In the genomic region with DNA sequence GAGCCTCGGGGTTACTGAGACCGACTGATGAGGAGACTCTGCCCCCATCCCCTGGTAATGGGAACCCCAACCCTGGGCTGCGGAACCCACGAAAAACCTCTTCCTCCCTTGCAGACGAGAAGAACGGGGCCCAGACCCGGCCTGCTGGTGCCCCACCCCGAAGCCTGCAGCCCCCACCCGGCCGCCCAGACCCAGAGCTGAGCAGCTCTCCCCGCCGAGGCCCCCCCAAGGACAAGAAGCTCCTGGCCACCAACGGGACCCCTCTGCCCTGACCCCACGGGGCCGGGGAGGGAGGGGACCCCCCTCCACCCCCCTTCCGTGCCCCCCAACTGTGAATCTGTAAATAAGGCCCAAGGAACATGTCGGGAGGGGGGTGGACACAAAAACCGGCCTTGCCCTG, we compare ENCODE assay signal across 32 cellular contexts. TPM values are rescaled to one million over a fixed set of nuclear protein-coding genes. Genes with fewer than 3 reads are reported as not detected.
A peak's percentile ranks its signal among the peaks of the same experiment; 100 is the strongest.
DNase-seq lines count a peak whose midpoint lies in the region; ATAC-seq, FAIRE-seq and TF ChIP-seq lines count a peak whose summit lies in the region.
"Had no signal": no experiment of that assay in that cellular context is flagged by ENCODE, and none has a peak within 500 bp of the region (broad histone marks: within the 10 kb centered on the region; RNA-seq: fewer than 3 reads in every experiment).

No MANE protein-coding gene starts in this region.

- H2BK120ac ChIP-seq in H1 (replicated peaks; ENCODE audit: low read depth, low read length) (no peak overlapping the region), neuronal stem cell (ENCODE audit: low read depth, low read length) (no peak overlapping the region)

- WGBS in SK-N-SH (ENCODE audit: low lambda C conversion rate) = 97% methylated on average over 4 of the region's 18 CpGs
- 93% methylated on average over 9 of the region's 18 CpGs; no CpG with 5 or more reads in 1 of the 2 experiments for WGBS in H1 (ENCODE audit: extremely low coverage in 1 of 2, insufficient coverage in 1 of 2, insufficient read length in 1 of 2, insufficient replicate concordance in 2 of 2, low coverage in 1 of 2, low lambda C conversion rate in 2 of 2, missing lambda C conversion rate in 1 of 2), 2 experiments
- WGBS in neuronal stem cell (ENCODE audit: extremely low coverage in 2 of 2, insufficient read length in 2 of 2, insufficient replicate concordance in 1 of 2), 2 donors = no CpG with 5 or more reads among the region's 18 CpGs
- WGBS in GM23248 (ENCODE audit: low coverage in 1 of 2, low lambda C conversion rate in 2 of 2, missing lambda C conversion rate in 2 of 2), 2 experiments = 79 to 94% methylated on average over 8 to 18 of the region's 18 CpGs

- TF ChIP-seq EP300 in SK-N-SH (IDR thresholded peaks at IDR 0.05; ENCODE audit: borderline replicate concordance in 1 of 2, low read depth in 1 of 2, low read length in 1 of 2) = no peak
- TF ChIP-seq EP300 in H1 (IDR thresholded peaks at IDR 0.05; ENCODE audit: borderline replicate concordance in 1 of 2, low read depth in 2 of 2, low read length in 2 of 2) = no peak

- ATAC-seq in SK-N-SH treated with all-trans-retinoic acid at 6 μM for 48 hours = no peak
- ATAC-seq: GM12878 had no signal

- H4K91ac ChIP-seq in H1 (replicated peaks; ENCODE audit: insufficient read length, low read length) (no peak overlapping the region), neuronal stem cell (ENCODE audit: low read depth, low read length, poor library complexity) (no peak overlapping the region)

- H2BK20ac ChIP-seq in H1 (ENCODE audit: low read length) = no peak overlapping the region

- POLR2A ChIA-PET in SK-N-SH (lab: Yijun Ruan, JAX) = no interaction called here
- POLR2A ChIA-PET in H1 (lab: Charles Lee; ENCODE audit: partially characterized antibody) = interaction anchor here (0.9 to 4.4 kb wide), 9 partner anchors 10 to 87 kb away, joined by 3 to 32 read pairs (median 5); partner anchors contain the start of genes RPL28 and TMEM238

- H3K79me2 ChIP-seq in SK-N-SH (ENCODE audit: insufficient read depth) = no peaks in the 10 kb centered on the region
- no peaks in the 10 kb centered on the region for H3K79me2 ChIP-seq in H1 (ENCODE audit: control insufficient read depth in 1 of 2, insufficient read depth in 2 of 2, low read length in 2 of 2)
- no peaks in the 10 kb centered on the region for H3K79me2 ChIP-seq in GM23248 (ENCODE audit: insufficient read depth)

- H3K9me2 ChIP-seq in SK-N-SH (no peaks in the 10 kb centered on the region), GM23248 (ENCODE audit: insufficient read depth) (no peaks in the 10 kb centered on the region)

- TF ChIP-seq CTCF in SK-N-SH (IDR thresholded peaks at IDR 0.05) (no peak), H1 (IDR thresholded peaks at IDR 0.05; ENCODE audit: control extremely low read depth in 1 of 3, insufficient read depth in 1 of 3, low read depth in 1 of 3, low read length in 3 of 3) (no peak)

- no peak overlapping the region for H4K5ac ChIP-seq in H1 (ENCODE audit: insufficient read length, low read depth, low read length)

- peaks cover 10 to 21% of the 10 kb centered on the region in 2 experiments for H3K36me3 ChIP-seq in SK-N-SH (replicated peaks in 1 of 2; ENCODE audit: control insufficient read depth in 1 of 2, insufficient read depth in 2 of 2, low read length in 1 of 2)
- H3K36me3 ChIP-seq in H1 (ENCODE audit: control insufficient read depth in 2 of 4, insufficient read depth in 4 of 4, low read length in 3 of 4) = peaks cover 9 to 22% (median 18%) of the 10 kb centered on the region in 4 experiments
- H3K36me3 ChIP-seq in neuronal stem cell (replicated peaks in 1 of 2; ENCODE audit: control insufficient read depth in 2 of 2, insufficient read depth in 2 of 2, low read length in 2 of 2) = peaks cover 22 to 45% of the 10 kb centered on the region in 2 donors
- H3K36me3 ChIP-seq in GM23248 (ENCODE audit: low read depth) = no peaks in the 10 kb centered on the region

- H3K4me2 ChIP-seq in SK-N-SH (no peak overlapping the region), H1 (ENCODE audit: insufficient read depth in 1 of 2, low read depth in 2 of 2, low read length in 2 of 2) (no peak overlapping the region), neuronal stem cell (ENCODE audit: insufficient read depth, low read length, poor library complexity, severe bottlenecking) (no peak overlapping the region), GM23248 (ENCODE audit: unreplicated experiment) (no peak overlapping the region)
- H3K4me2 ChIP-seq: BLaER1 had no signal

- H3K23ac ChIP-seq in H1 (ENCODE audit: insufficient read length) (no peak overlapping the region), neuronal stem cell (ENCODE audit: low read depth, low read length, poor library complexity) (no peak overlapping the region)

- no peak overlapping the region for H2AK5ac ChIP-seq in H1 (ENCODE audit: low read depth, low read length)
- H2AK5ac ChIP-seq in neuronal stem cell (ENCODE audit: low read depth, low read length) = no peak overlapping the region

- H2BK12ac ChIP-seq in H1 (ENCODE audit: low read depth, low read length) (no peak overlapping the region), neuronal stem cell (ENCODE audit: low read length) (no peak overlapping the region)

- no peaks in the 10 kb centered on the region for H3K23me2 ChIP-seq in H1 (ENCODE audit: low read depth, low read length)

- H3K36me3 Mint-ChIP-seq in activated naive CD4-positive, alpha-beta T cell treated with anti-CD3 and anti-CD28 coated beads, Interleukin-2, amount 10 ng/mL, durations not matched to agents 7 days and 5 days = no peaks in the 10 kb centered on the region
- H3K36me3 Mint-ChIP-seq in activated T-cell treated with anti-CD3 and anti-CD28 coated beads, Interleukin-2, amount 50 U/mL, for 24 hours (ENCODE audit: low read depth) = peaks cover 9% of the 10 kb centered on the region
- H3K36me3 Mint-ChIP-seq: CD4-positive, alpha-beta memory T cell; CD4-positive, CD25-positive, alpha-beta regulatory T cell; CD8-positive, alpha-beta memory T cell had no signal

- H3K56ac ChIP-seq in H1 (replicated peaks; ENCODE audit: insufficient read length, low read depth, low read length) = no peak overlapping the region

- H2BK5ac ChIP-seq in H1 (ENCODE audit: low read depth, low read length) (no peak overlapping the region), neuronal stem cell (ENCODE audit: low read length) (peak overlapping the region; percentile 82)

- CTCF ChIA-PET in SK-N-SH (lab: Yijun Ruan, JAX) (interaction anchor here (0.9 to 7.7 kb wide), 3 partner anchors 9 to 21 kb away, joined by 3 to 46 read pairs (median 5); no protein-coding TSS in a partner anchor), H1 (lab: Charles Lee; ENCODE audit: partially characterized antibody) (interaction anchor here (0.6 to 5.1 kb wide), 7 partner anchors 10 to 52 kb away, joined by 3 to 33 read pairs (median 4); no protein-coding TSS in a partner anchor)
- CTCF ChIA-PET in activated naive CD4-positive, alpha-beta T cell treated with anti-CD3 and anti-CD28 coated beads, Interleukin-2, amount 10 ng/mL, durations not matched to agents 7 days and 5 days (lab: Charles Lee) = no interaction called here

- H3F3A ChIP-seq in SK-N-SH (replicated peaks; ENCODE audit: insufficient read depth) (no peaks in the 10 kb centered on the region), GM23248 (ENCODE audit: insufficient read depth) (no peaks in the 10 kb centered on the region)

- no peak overlapping the region for H3K27ac ChIP-seq in SK-N-SH (ENCODE audit: low read depth in 2 of 2, low read length in 1 of 2)
- H3K27ac ChIP-seq in H1 (ENCODE audit: low read depth, low read length) = no peak overlapping the region
- H3K27ac ChIP-seq in neuronal stem cell (replicated peaks; ENCODE audit: low read length) = no peak overlapping the region
- no peak overlapping the region for H3K27ac ChIP-seq in GM23248
- H3K27ac ChIP-seq: 22Rv1, BLaER1 had no signal

- no peaks in the 10 kb centered on the region for H3K9me3 ChIP-seq in SK-N-SH
- no peaks in the 10 kb centered on the region for H3K9me3 ChIP-seq in H1 (ENCODE audit: insufficient read depth in 2 of 2, low read depth in 1 of 2, low read length in 1 of 2)
- H3K9me3 ChIP-seq in neuronal stem cell (replicated peaks in 1 of 2; ENCODE audit: control insufficient read depth in 2 of 2, insufficient read depth in 1 of 2, low read depth in 1 of 2, low read length in 2 of 2) = peaks cover 2 to 5% of the 10 kb centered on the region in 2 donors
- no peaks in the 10 kb centered on the region for H3K9me3 ChIP-seq in GM23248 (ENCODE audit: low read depth)
- H3K9me3 ChIP-seq: BE2C, BLaER1 had no signal

- H2AFZ ChIP-seq in SK-N-SH (ENCODE audit: low read depth) = no peak overlapping the region
- H2AFZ ChIP-seq in H1 (ENCODE audit: low read length) = no peak overlapping the region
- no peak overlapping the region for H2AFZ ChIP-seq in neuronal stem cell (ENCODE audit: low read length)
- H2AFZ ChIP-seq in GM23248 = no peak overlapping the region

- no peak overlapping the region for H3K4ac ChIP-seq in H1 (replicated peaks; ENCODE audit: insufficient read length, low read depth, low read length)
- H3K4ac ChIP-seq in neuronal stem cell (ENCODE audit: low read length) = no peak overlapping the region

- H3K14ac ChIP-seq in H1 (ENCODE audit: insufficient read length) (no peak overlapping the region), neuronal stem cell (ENCODE audit: low read length) (no peak overlapping the region)

- H3K4me3 Mint-ChIP-seq in activated naive CD4-positive, alpha-beta T cell treated with anti-CD3 and anti-CD28 coated beads, Interleukin-2, amount 10 ng/mL, durations not matched to agents 7 days and 5 days = no peak overlapping the region
- no peak overlapping the region for H3K4me3 Mint-ChIP-seq in activated T-cell treated with anti-CD3 and anti-CD28 coated beads, Interleukin-2, amount 50 U/mL, for 24 hours
- H3K4me3 Mint-ChIP-seq: CD14-positive monocyte; CD4-positive, alpha-beta memory T cell; CD4-positive, CD25-positive, alpha-beta regulatory T cell; CD8-positive, alpha-beta memory T cell had no signal

- peaks cover 3% of the 10 kb centered on the region for H3K27me3 Mint-ChIP-seq in activated naive CD4-positive, alpha-beta T cell treated with anti-CD3 and anti-CD28 coated beads, Interleukin-2, amount 10 ng/mL, durations not matched to agents 7 days and 5 days
- no peaks in the 10 kb centered on the region for H3K27me3 Mint-ChIP-seq in activated T-cell treated with anti-CD3 and anti-CD28 coated beads, Interleukin-2, amount 50 U/mL, for 24 hours
- H3K27me3 Mint-ChIP-seq: CD8-positive, alpha-beta memory T cell had no signal

- TF ChIP-seq RAD21 in SK-N-SH (IDR thresholded peaks at IDR 0.05; ENCODE audit: low read length) = no peak
- TF ChIP-seq RAD21 in H1 (IDR thresholded peaks at IDR 0.05 in 1 of 2, conservative IDR thresholded peaks at IDR 0.05 in 1 of 2; ENCODE audit: low read depth in 2 of 2, low read length in 2 of 2) = no peak

- no peaks in the 10 kb centered on the region for H3K4me1 Mint-ChIP-seq in activated naive CD4-positive, alpha-beta T cell treated with anti-CD3 and anti-CD28 coated beads, Interleukin-2, amount 10 ng/mL, durations not matched to agents 7 days and 5 days
- no peaks in the 10 kb centered on the region for H3K4me1 Mint-ChIP-seq in activated T-cell treated with anti-CD3 and anti-CD28 coated beads, Interleukin-2, amount 50 U/mL, for 24 hours (ENCODE audit: low read depth)
- H3K4me1 Mint-ChIP-seq: CD4-positive, alpha-beta memory T cell; CD4-positive, CD25-positive, alpha-beta regulatory T cell; CD8-positive, alpha-beta memory T cell had no signal

- H2BK15ac ChIP-seq in H1 (ENCODE audit: low read length) (no peak overlapping the region), neuronal stem cell (ENCODE audit: low read length) (no peak overlapping the region)

- no peaks in the 10 kb centered on the region for H3K4me1 ChIP-seq in SK-N-SH (ENCODE audit: control insufficient read depth in 1 of 2, insufficient read depth in 2 of 2, low read depth in 1 of 2, low read length in 1 of 2)
- no peaks in the 10 kb centered on the region for H3K4me1 ChIP-seq in H1 (replicated peaks in 1 of 4; ENCODE audit: control insufficient read depth in 3 of 4, insufficient read depth in 4 of 4, low read length in 3 of 4)
- H3K4me1 ChIP-seq in neuronal stem cell (ENCODE audit: control insufficient read depth in 2 of 2, insufficient read depth in 1 of 2, low read depth in 1 of 2, low read length in 2 of 2) = peaks cover 3 to 4% of the 10 kb centered on the region in 2 donors
- H3K4me1 ChIP-seq in GM23248 (ENCODE audit: insufficient read depth) = no peaks in the 10 kb centered on the region
- H3K4me1 ChIP-seq: BE2C had no signal

- no peak for TF ChIP-seq POLR2A in H1 (IDR thresholded peaks at IDR 0.05; ENCODE audit: control extremely low read depth in 1 of 2, low read depth in 2 of 2, low read length in 2 of 2)

- H4K20me1 ChIP-seq in SK-N-SH (ENCODE audit: insufficient read depth) (no peaks in the 10 kb centered on the region), H1 (replicated peaks in 1 of 2; ENCODE audit: control insufficient read depth in 1 of 2, insufficient read depth in 2 of 2, low read length in 2 of 2) (no peaks in the 10 kb centered on the region), GM23248 (ENCODE audit: insufficient read depth) (no peaks in the 10 kb centered on the region)
- H4K20me1 ChIP-seq: BLaER1 had no signal

- H3K27ac Mint-ChIP-seq in activated naive CD4-positive, alpha-beta T cell treated with anti-CD3 and anti-CD28 coated beads, Interleukin-2, amount 10 ng/mL, durations not matched to agents 7 days and 5 days = no peak overlapping the region
- no peak overlapping the region for H3K27ac Mint-ChIP-seq in activated T-cell treated with anti-CD3 and anti-CD28 coated beads, Interleukin-2, amount 50 U/mL, for 24 hours
- H3K27ac Mint-ChIP-seq: CD4-positive, alpha-beta memory T cell; CD4-positive, CD25-positive, alpha-beta regulatory T cell; CD8-positive, alpha-beta memory T cell had no signal

- H3K4me3 ChIP-seq in SK-N-SH (ENCODE audit: low read depth in 2 of 2, low read length in 1 of 2) (no peak overlapping the region), H1 (ENCODE audit: extremely low read depth in 1 of 4, insufficient read depth in 2 of 4, low read depth in 3 of 4, low read length in 4 of 4) (no peak overlapping the region), neuronal stem cell (ENCODE audit: low read length in 2 of 2) (no peak overlapping the region), GM23248 (no peak overlapping the region)
- H3K4me3 ChIP-seq: BLaER1, GM12878 had no signal

- H3K18ac ChIP-seq in H1 (ENCODE audit: extremely low read depth, low read length) (no peak overlapping the region), neuronal stem cell (ENCODE audit: low read length) (no peak overlapping the region)

- H3K27me3 ChIP-seq in SK-N-SH (ENCODE audit: insufficient read depth) (no peaks in the 10 kb centered on the region), H1 (replicated peaks in 1 of 4; ENCODE audit: control insufficient read depth in 3 of 4, extremely low read depth in 1 of 4, insufficient read depth in 3 of 4, low read length in 3 of 4) (no peaks in the 10 kb centered on the region), neuronal stem cell (ENCODE audit: control insufficient read depth in 3 of 3, insufficient read depth in 3 of 3, low read depth in 1 of 3, low read length in 3 of 3) (no peaks in the 10 kb centered on the region), GM23248 (replicated peaks; ENCODE audit: insufficient read depth) (no peaks in the 10 kb centered on the region)
- H3K27me3 ChIP-seq: BE2C, BLaER1 had no signal

- in situ Hi-C loops in GM23248 (cut with MboI) = no loop called here

- peak; percentile 28 for DNase-seq in SK-N-SH
- DNase-seq in H1 (ENCODE audit: low read depth in 1 of 2, low spot score in 2 of 2) = no peak
- no peak for DNase-seq in neuronal stem cell (ENCODE audit: low spot score)
- no peak for DNase-seq in activated naive CD4-positive, alpha-beta T cell treated with anti-CD3 and anti-CD28 coated beads, Interleukin-2, amount 10 ng/mL, durations not matched to agents 7 days and 5 days
- DNase-seq in activated T-cell treated with anti-CD3 and anti-CD28 coated beads, Interleukin-2, amount 50 U/mL, for 24 hours = no peak
- no peak for DNase-seq in GM23248
- DNase-seq: ACHN; BE2C; C1 segment of cervical spinal cord; CD4-positive, alpha-beta memory T cell; CD4-positive, CD25-positive, alpha-beta regulatory T cell; CD8-positive, alpha-beta memory T cell; COR-L47; DMS 273 treated with DMSO at 0.1 percent for 48 hours; DMS153; DMS53; DMS79; DND-41; EL; GDM1 had no signal

- H3K9ac ChIP-seq in SK-N-SH (no peak overlapping the region), H1 (replicated peaks in 1 of 4; ENCODE audit: extremely low read depth in 1 of 4, low read depth in 3 of 4, low read length in 3 of 4) (no peak overlapping the region), neuronal stem cell (ENCODE audit: low read depth, low read length, poor library complexity) (no peak overlapping the region), GM23248 (no peak overlapping the region)
- H3K9ac ChIP-seq: BLaER1 had no signal

- H3K9me3 Mint-ChIP-seq in activated naive CD4-positive, alpha-beta T cell treated with anti-CD3 and anti-CD28 coated beads, Interleukin-2, amount 10 ng/mL, durations not matched to agents 7 days and 5 days = no peaks in the 10 kb centered on the region
- no peaks in the 10 kb centered on the region for H3K9me3 Mint-ChIP-seq in activated T-cell treated with anti-CD3 and anti-CD28 coated beads, Interleukin-2, amount 50 U/mL, for 24 hours
- H3K9me3 Mint-ChIP-seq: CD4-positive, alpha-beta memory T cell; CD4-positive, CD25-positive, alpha-beta regulatory T cell; CD8-positive, alpha-beta memory T cell had no signal

- H4K8ac ChIP-seq in H1 (ENCODE audit: extremely low read depth, insufficient read depth, low read length) = no peak overlapping the region
- H4K8ac ChIP-seq in neuronal stem cell (ENCODE audit: low read depth, low read length) = no peak overlapping the region

- FAIRE-seq in H1 (lab: Jason Lieb, UNC) = no peak
- FAIRE-seq: A204.1, GM12878, GM12892, GM18507 had no signal

- H3K79me1 ChIP-seq in H1 (ENCODE audit: low read depth, low read length) (no peaks in the 10 kb centered on the region), neuronal stem cell (ENCODE audit: low read depth, low read length) (no peaks in the 10 kb centered on the region)

RNA-seq across cellular contexts. Expression of gene TMEM150B, which starts 13.3 kb away (rescaled TPM):
- polyA plus RNA-seq in SK-N-SH (2012; rRNA removed) = not detected in 2 replicates
- polyA plus RNA-seq in SK-N-SH (2012; cell fraction: cytosol; rRNA removed) = not detected in 2 replicates
- polyA plus RNA-seq in SK-N-SH (2012; cell fraction: nucleus; rRNA removed) = not detected in 2 replicates
- total RNA-seq in H1 (2021; fragmentation: NEBNext Ultra II Directional; extraction: Animal tissue kit (Norgen Biotek cat#: 25700)) = 0.88 and 0.91 TPM in 2 replicates
- 0.41 and 0.46 TPM in 2 replicates for polyA plus RNA-seq in H1 (2011; rRNA removed)
- polyA plus RNA-seq in H1 (2011; cell fraction: cytosol; rRNA removed) = 0.39 TPM
- polyA plus RNA-seq in H1 (2011; cell fraction: nucleus; rRNA removed) = 0.27 TPM
- polyA plus RNA-seq in H1 (2012, experiment 1 of 2) = 0.20 to 0.63 TPM (median 0.27 TPM) in 3 of 4 replicates, not detected in the other
- 0.31 TPM for polyA plus RNA-seq in H1 (2012, experiment 2 of 2)
- polyA plus RNA-seq in H1 (2013, experiment 1 of 2) = 0.34 TPM
- polyA plus RNA-seq in H1 (2013, experiment 2 of 2) = 0.22 TPM
- 0.35 TPM in 1 of 2 replicates, not detected in the other for polyA minus RNA-seq in H1 (2011; rRNA and poly(A)+ RNA removed)
- polyA minus RNA-seq in H1 (2011; cell fraction: cytosol; rRNA and poly(A)+ RNA removed) = not detected
- not detected for polyA minus RNA-seq in H1 (2011; cell fraction: nucleus; rRNA and poly(A)+ RNA removed)
- not detected for polyA plus RNA-seq in neuronal stem cell (2013, experiment 1 of 2)
- 0.04 TPM for polyA plus RNA-seq in neuronal stem cell (2013, experiment 2 of 2)
- not detected in 2 replicates for total RNA-seq in GM23248 (2014; rRNA removed; shearing (Covaris generic))
- not detected in 2 replicates for polyA plus RNA-seq in GM23248 (2016; fragmentation: Nextera tagmentation; extraction: Ambion mirVana)
- total RNA-seq: A673, Daoy, G401 had no signal
- polyA plus RNA-seq: AG04450; CD4-positive, alpha-beta memory T cell; CD4-positive, CD25-positive, alpha-beta regulatory T cell; CD8-positive, alpha-beta memory T cell had no signal

RNA-seq across cellular contexts. Expression of gene KMT5C, which starts 27.9 kb away (rescaled TPM):
- polyA plus RNA-seq in SK-N-SH (2012; rRNA removed) (14.0 and 14.4 TPM in 2 replicates), H1 (2011; rRNA removed) (24.9 and 59.4 TPM in 2 replicates), GM23248 (2016; fragmentation: Nextera tagmentation; extraction: Ambion mirVana) (1.9 and 2.7 TPM in 2 replicates)
- 3.7 and 5.8 TPM in 2 replicates for polyA plus RNA-seq in SK-N-SH (2012; cell fraction: cytosol; rRNA removed)
- polyA plus RNA-seq in SK-N-SH (2012; cell fraction: nucleus; rRNA removed) = 79.1 and 122 TPM in 2 replicates
- total RNA-seq in H1 (2021; fragmentation: NEBNext Ultra II Directional; extraction: Animal tissue kit (Norgen Biotek cat#: 25700)) = 31.5 and 33.4 TPM in 2 replicates
- 51.5 TPM for polyA plus RNA-seq in H1 (2011; cell fraction: cytosol; rRNA removed)
- polyA plus RNA-seq in H1 (2011; cell fraction: nucleus; rRNA removed) = 148 TPM
- polyA plus RNA-seq in H1 (2012, experiment 1 of 2) = 23.9 to 39.0 TPM (median 36.7 TPM) in 4 replicates
- 19.9 TPM for polyA plus RNA-seq in H1 (2012, experiment 2 of 2)
- 19.6 TPM for polyA plus RNA-seq in H1 (2013, experiment 1 of 2)
- 16.4 TPM for polyA plus RNA-seq in H1 (2013, experiment 2 of 2)
- polyA minus RNA-seq in H1 (2011; rRNA and poly(A)+ RNA removed) = 11.4 and 23.8 TPM in 2 replicates
- 15.4 TPM for polyA minus RNA-seq in H1 (2011; cell fraction: cytosol; rRNA and poly(A)+ RNA removed)
- 45.0 TPM for polyA minus RNA-seq in H1 (2011; cell fraction: nucleus; rRNA and poly(A)+ RNA removed)
- polyA plus RNA-seq in neuronal stem cell (2013, experiment 1 of 2) = 46.5 TPM
- polyA plus RNA-seq in neuronal stem cell (2013, experiment 2 of 2) = 47.0 TPM
- 8.1 and 8.6 TPM in 2 replicates for total RNA-seq in GM23248 (2014; rRNA removed; shearing (Covaris generic))

RNA-seq across cellular contexts. Expression of gene BRSK1, which starts 28.0 kb away (rescaled TPM):
- polyA plus RNA-seq in SK-N-SH (2012; rRNA removed) = 32.2 and 49.7 TPM in 2 replicates
- 23.5 and 24.1 TPM in 2 replicates for polyA plus RNA-seq in SK-N-SH (2012; cell fraction: cytosol; rRNA removed)
- polyA plus RNA-seq in SK-N-SH (2012; cell fraction: nucleus; rRNA removed) = 150 and 318 TPM in 2 replicates
- total RNA-seq in H1 (2021; fragmentation: NEBNext Ultra II Directional; extraction: Animal tissue kit (Norgen Biotek cat#: 25700)) = 32.7 and 33.6 TPM in 2 replicates
- 27.6 and 55.2 TPM in 2 replicates for polyA plus RNA-seq in H1 (2011; rRNA removed)
- polyA plus RNA-seq in H1 (2011; cell fraction: cytosol; rRNA removed) = 51.4 TPM
- 281 TPM for polyA plus RNA-seq in H1 (2011; cell fraction: nucleus; rRNA removed)
- polyA plus RNA-seq in H1 (2012, experiment 1 of 2) = 32.1 to 43.0 TPM (median 39.5 TPM) in 4 replicates
- 19.0 TPM for polyA plus RNA-seq in H1 (2012, experiment 2 of 2)
- 19.6 TPM for polyA plus RNA-seq in H1 (2013, experiment 1 of 2)
- 16.3 TPM for polyA plus RNA-seq in H1 (2013, experiment 2 of 2)
- 10.9 and 17.1 TPM in 2 replicates for polyA minus RNA-seq in H1 (2011; rRNA and poly(A)+ RNA removed)
- polyA minus RNA-seq in H1 (2011; cell fraction: cytosol; rRNA and poly(A)+ RNA removed) = 14.6 TPM
- 30.8 TPM for polyA minus RNA-seq in H1 (2011; cell fraction: nucleus; rRNA and poly(A)+ RNA removed)
- polyA plus RNA-seq in neuronal stem cell (2013, experiment 1 of 2) = 30.5 TPM
- polyA plus RNA-seq in neuronal stem cell (2013, experiment 2 of 2) = 31.6 TPM
- 1.9 and 11.9 TPM in 2 replicates for total RNA-seq in GM23248 (2014; rRNA removed; shearing (Covaris generic))
- 0.39 and 0.55 TPM in 2 replicates for polyA plus RNA-seq in GM23248 (2016; fragmentation: Nextera tagmentation; extraction: Ambion mirVana)
- polyA plus RNA-seq: CD14-positive monocyte; CD4-positive, alpha-beta memory T cell; CD4-positive, CD25-positive, alpha-beta regulatory T cell had no signal

RNA-seq across cellular contexts. Expression of gene HSPBP1, which starts 31.9 kb away (rescaled TPM):
- polyA plus RNA-seq in SK-N-SH (2012; rRNA removed) (51.7 and 55.4 TPM in 2 replicates), H1 (2011; rRNA removed) (100 and 111 TPM in 2 replicates), GM23248 (2016; fragmentation: Nextera tagmentation; extraction: Ambion mirVana) (60.2 and 62.5 TPM in 2 replicates)
- 21.5 and 38.1 TPM in 2 replicates for polyA plus RNA-seq in SK-N-SH (2012; cell fraction: cytosol; rRNA removed)
- 42.7 and 50.6 TPM in 2 replicates for polyA plus RNA-seq in SK-N-SH (2012; cell fraction: nucleus; rRNA removed)
- 63.4 and 68.8 TPM in 2 replicates for total RNA-seq in H1 (2021; fragmentation: NEBNext Ultra II Directional; extraction: Animal tissue kit (Norgen Biotek cat#: 25700))
- polyA plus RNA-seq in H1 (2011; cell fraction: cytosol; rRNA removed) = 86.6 TPM
- polyA plus RNA-seq in H1 (2011; cell fraction: nucleus; rRNA removed) = 74.0 TPM
- 44.6 to 69.6 TPM (median 66.9 TPM) in 4 replicates for polyA plus RNA-seq in H1 (2012, experiment 1 of 2)
- 84.2 TPM for polyA plus RNA-seq in H1 (2012, experiment 2 of 2)
- polyA plus RNA-seq in H1 (2013, experiment 1 of 2) = 34.0 TPM
- polyA plus RNA-seq in H1 (2013, experiment 2 of 2) = 34.1 TPM
- 16.1 and 17.2 TPM in 2 replicates for polyA minus RNA-seq in H1 (2011; rRNA and poly(A)+ RNA removed)
- 28.0 TPM for polyA minus RNA-seq in H1 (2011; cell fraction: cytosol; rRNA and poly(A)+ RNA removed)
- polyA minus RNA-seq in H1 (2011; cell fraction: nucleus; rRNA and poly(A)+ RNA removed) = 21.6 TPM
- polyA plus RNA-seq in neuronal stem cell (2013, experiment 1 of 2) = 32.8 TPM
- 30.1 TPM for polyA plus RNA-seq in neuronal stem cell (2013, experiment 2 of 2)
- total RNA-seq in GM23248 (2014; rRNA removed; shearing (Covaris generic)) = 31.9 and 42.5 TPM in 2 replicates

RNA-seq across cellular contexts. Expression of gene COX6B2, which starts 42.7 kb away (rescaled TPM):
- polyA plus RNA-seq in SK-N-SH (2012; rRNA removed) (0.58 and 0.74 TPM in 2 replicates), H1 (2011; rRNA removed) (4.9 and 12.2 TPM in 2 replicates), GM23248 (2016; fragmentation: Nextera tagmentation; extraction: Ambion mirVana) (not detected in 2 replicates)
- 0.17 and 0.34 TPM in 2 replicates for polyA plus RNA-seq in SK-N-SH (2012; cell fraction: cytosol; rRNA removed)
- polyA plus RNA-seq in SK-N-SH (2012; cell fraction: nucleus; rRNA removed) = 5.4 and 8.8 TPM in 2 replicates
- total RNA-seq in H1 (2021; fragmentation: NEBNext Ultra II Directional; extraction: Animal tissue kit (Norgen Biotek cat#: 25700)) = 6.4 and 6.5 TPM in 2 replicates
- 8.4 TPM for polyA plus RNA-seq in H1 (2011; cell fraction: cytosol; rRNA removed)
- polyA plus RNA-seq in H1 (2011; cell fraction: nucleus; rRNA removed) = 45.5 TPM
- 3.7 to 7.0 TPM (median 4.7 TPM) in 4 replicates for polyA plus RNA-seq in H1 (2012, experiment 1 of 2)
- 2.4 TPM for polyA plus RNA-seq in H1 (2012, experiment 2 of 2)
- 4.6 TPM for polyA plus RNA-seq in H1 (2013, experiment 1 of 2)
- polyA plus RNA-seq in H1 (2013, experiment 2 of 2) = 3.5 TPM
- 2.6 and 7.3 TPM in 2 replicates for polyA minus RNA-seq in H1 (2011; rRNA and poly(A)+ RNA removed)
- 3.2 TPM for polyA minus RNA-seq in H1 (2011; cell fraction: cytosol; rRNA and poly(A)+ RNA removed)
- 3.5 TPM for polyA minus RNA-seq in H1 (2011; cell fraction: nucleus; rRNA and poly(A)+ RNA removed)
- 0.81 TPM for polyA plus RNA-seq in neuronal stem cell (2013, experiment 1 of 2)
- polyA plus RNA-seq in neuronal stem cell (2013, experiment 2 of 2) = 0.71 TPM
- not detected in 2 replicates for total RNA-seq in GM23248 (2014; rRNA removed; shearing (Covaris generic))
- total RNA-seq: A673; CD8-positive, alpha-beta memory T cell; Daoy; GM12878 had no signal
- polyA plus RNA-seq: CD14-positive monocyte; CD4-positive, alpha-beta memory T cell; CD4-positive, CD25-positive, alpha-beta regulatory T cell; CD8-positive, alpha-beta memory T cell had no signal

Comparison
In these comparisons a context has a peak if more than half of its experiments do, and no peak if none do; other contexts are left out.
1. RNA of gene BRSK1, which starts 28.0 kb away (polyA plus RNA-seq): 23.5 to 318 TPM in SK-N-SH and 16.3 to 281 TPM in H1; 0.39 to 0.55 TPM in GM23248; every median in the first group is over 10 times any median in the second.
2. Of the 17 proteins assayed by ChIP-seq in both H1 and SK-N-SH: peak only in H1: POLR2AphosphoS5; only in SK-N-SH: none; in both: none; in neither: 16.